ENCODE assay signal across 8 cellular contexts in the genomic region with DNA sequence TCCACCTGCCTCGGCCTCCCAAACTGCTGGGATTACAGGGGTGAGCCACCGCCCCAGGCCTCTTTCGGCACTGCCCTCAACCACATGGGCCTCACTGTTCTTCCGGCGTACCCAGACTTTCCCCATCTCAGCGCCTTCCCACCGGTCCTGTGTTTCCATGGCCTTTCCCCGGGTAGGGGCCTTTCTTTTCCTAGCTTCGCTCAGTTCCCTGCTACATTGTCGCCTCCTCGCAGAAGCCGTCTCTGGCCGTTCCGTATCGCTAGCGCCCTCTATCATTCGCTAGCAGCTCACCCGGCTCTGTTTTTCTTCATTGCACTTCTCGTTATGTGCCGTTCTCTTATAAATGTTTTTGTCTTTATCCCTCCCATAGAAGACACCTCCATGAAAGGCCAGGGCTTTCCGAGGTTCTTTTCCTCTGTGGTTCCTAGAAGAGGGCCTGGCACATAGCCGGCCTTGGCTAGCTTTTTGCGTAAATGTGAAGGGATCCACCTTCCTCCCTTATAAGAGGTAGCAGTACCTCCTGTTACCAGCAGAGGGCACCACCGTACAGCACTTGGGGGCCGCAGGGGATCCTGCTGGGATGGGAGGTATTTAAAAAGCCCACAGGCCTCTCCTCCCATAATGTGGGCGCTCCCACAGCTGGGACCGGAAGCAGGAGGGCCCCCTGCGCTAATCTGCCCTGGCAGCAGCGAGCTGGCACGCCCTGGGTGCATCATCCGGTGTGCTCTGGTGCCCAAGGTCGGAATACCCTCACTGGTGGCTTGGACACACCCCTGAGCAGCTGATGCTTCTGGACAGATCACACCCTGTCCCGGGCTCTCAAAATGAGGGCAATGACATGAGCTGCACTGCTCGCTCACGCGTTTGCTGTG. TPM values are rescaled to one million over a fixed set of nuclear protein-coding genes. Genes with fewer than 3 reads are reported as not detected.
A peak's percentile ranks its signal among the peaks of the same experiment; 100 is the strongest.
DNase-seq lines count a peak whose midpoint lies in the region; ATAC-seq, FAIRE-seq and TF ChIP-seq lines count a peak whose summit lies in the region.

No MANE protein-coding gene starts in this region.

- H3K4me1 Mint-ChIP-seq in naive thymus-derived CD8-positive, alpha-beta T cell, result peaks cover 19 to 42% (median 38%) of the 10 kb centered on the region in 4 donors
- H3K4me1 Mint-ChIP-seq in stimulated activated memory B cell treated with anti-CD40 and anti-IgM and Interleukin-4, amounts not matched to agents 10 μg/mL and 1 μg/mL and 100 μg/mL, for 72 hours, result peaks cover 58% of the 10 kb centered on the region

- H3K27me3 Mint-ChIP-seq in naive thymus-derived CD8-positive, alpha-beta T cell, result no peaks in the 10 kb centered on the region
- no peaks in the 10 kb centered on the region for H3K27me3 Mint-ChIP-seq in stimulated activated memory B cell treated with anti-CD40 and anti-IgM and Interleukin-4, amounts not matched to agents 10 μg/mL and 1 μg/mL and 100 μg/mL, for 72 hours

- peak overlapping the region; percentile 52 for H3K27ac ChIP-seq in AG04450 (ENCODE audit: low read depth, low read length)

- DNase-seq in AG04450 (ENCODE audit: low read depth, low spot score) (peak; percentile 53), RCC 7860 (ENCODE audit: low spot score) (peak; percentile 63), activated T-helper 1 cell treated with Interleukin-2 at 50 U/mL for 16 hours (ENCODE audit: low read depth) (peak; percentile 65), fibroblast of mammary gland (ENCODE audit: low read depth) (peak; percentile 79)
- peak; percentile 65 to 94 (median 84) for DNase-seq in naive thymus-derived CD8-positive, alpha-beta T cell

- ATAC-seq in GM19324 (IDR thresholded peaks at IDR 0.05; ENCODE audit: low FRiP score, unreplicated experiment), result peak; percentile 41
- ATAC-seq in naive thymus-derived CD8-positive, alpha-beta T cell, result peak; percentile 38 to 50
- ATAC-seq in stimulated activated memory B cell treated with anti-CD40 and anti-IgM and Interleukin-4, amounts not matched to agents 10 μg/mL and 1 μg/mL and 100 μg/mL, for 72 hours, result peak; percentile 56

- TF ChIP-seq CTCF in AG04450 (IDR thresholded peaks at IDR 0.05; ENCODE audit: low read depth, low read length), result peak; percentile 85
- TF ChIP-seq CTCF in LNCAP (IDR thresholded peaks at IDR 0.05), result peak; percentile 99
- peak; percentile 75 for TF ChIP-seq CTCF in fibroblast of mammary gland (conservative IDR thresholded peaks at IDR 0.05; ENCODE audit: control insufficient read depth, insufficient read depth, low read depth, low read length)

- POLR2A ChIA-PET in AG04450 (lab: Yijun Ruan, JAX), result interaction anchor here (0.5 to 2.4 kb wide), 12 partner anchors 15 to 856 kb away, joined by 3 to 20 read pairs (median 4); a partner anchor contains a TSS
- POLR2A ChIA-PET in naive thymus-derived CD8-positive, alpha-beta T cell (lab: Charles Lee), result interaction anchor here (0.9 to 9.4 kb wide), 16 partner anchors 10 to 657 kb away, joined by 3 to 153 read pairs (median 6); a partner anchor contains a TSS

- H3K27ac Mint-ChIP-seq in naive thymus-derived CD8-positive, alpha-beta T cell, result peak overlapping the region; percentile 84 to 97 (median 94)
- H3K27ac Mint-ChIP-seq in stimulated activated memory B cell treated with anti-CD40 and anti-IgM and Interleukin-4, amounts not matched to agents 10 μg/mL and 1 μg/mL and 100 μg/mL, for 72 hours, result peak overlapping the region; percentile 78

- no peaks in the 10 kb centered on the region for H3K36me3 Mint-ChIP-seq in naive thymus-derived CD8-positive, alpha-beta T cell
- no peaks in the 10 kb centered on the region for H3K36me3 Mint-ChIP-seq in stimulated activated memory B cell treated with anti-CD40 and anti-IgM and Interleukin-4, amounts not matched to agents 10 μg/mL and 1 μg/mL and 100 μg/mL, for 72 hours

- no peaks in the 10 kb centered on the region for H3K27me3 ChIP-seq in AG04450 (ENCODE audit: control insufficient read depth, insufficient read depth, low read length)

- H3K4me3 ChIP-seq in AG04450 (ENCODE audit: low read depth, low read length) (peak overlapping the region; percentile 49), fibroblast of mammary gland (ENCODE audit: control insufficient read depth, low read depth, low read length) (peak overlapping the region; percentile 42)

- no peak for FAIRE-seq in RCC 7860 (lab: Jason Lieb, UNC)

- CTCF ChIA-PET in AG04450 (lab: Charles Lee), result interaction anchor here (0.5 to 15.2 kb wide), 59 partner anchors 9 to 977 kb away, joined by 3 to 624 read pairs (median 5); a partner anchor contains a TSS

- H3K9me3 Mint-ChIP-seq in naive thymus-derived CD8-positive, alpha-beta T cell, result no peaks in the 10 kb centered on the region
- no peaks in the 10 kb centered on the region for H3K9me3 Mint-ChIP-seq in stimulated activated memory B cell treated with anti-CD40 and anti-IgM and Interleukin-4, amounts not matched to agents 10 μg/mL and 1 μg/mL and 100 μg/mL, for 72 hours

- peak overlapping the region; percentile 79 to 97 (median 88) for H3K4me3 Mint-ChIP-seq in naive thymus-derived CD8-positive, alpha-beta T cell
- peak overlapping the region; percentile 81 for H3K4me3 Mint-ChIP-seq in stimulated activated memory B cell treated with anti-CD40 and anti-IgM and Interleukin-4, amounts not matched to agents 10 μg/mL and 1 μg/mL and 100 μg/mL, for 72 hours

- H3K9me3 ChIP-seq in AG04450 (ENCODE audit: control insufficient read depth, insufficient read depth, low read length), result no peaks in the 10 kb centered on the region

RNA-seq across cellular contexts. Expression of a gene that starts 18.8 kb away (rescaled TPM):
- polyA plus RNA-seq in AG04450 (2011; rRNA removed), result 7.2 and 7.4 TPM in 2 replicates
- polyA minus RNA-seq in AG04450 (2011; rRNA and poly(A)+ RNA removed), result 8.3 and 10.2 TPM in 2 replicates
- total RNA-seq in naive thymus-derived CD8-positive, alpha-beta T cell, result 10 to 100 TPM; 35.7 to 36.5 TPM
- polyA plus RNA-seq in naive thymus-derived CD8-positive, alpha-beta T cell, result 1 to 10 TPM; 2.0 to 5.2 (median 2.6) TPM

RNA-seq across cellular contexts. Expression of a gene that starts 25.7 kb away (rescaled TPM):
- 4.4 and 6.9 TPM in 2 replicates for polyA plus RNA-seq in AG04450 (2011; rRNA removed)
- polyA minus RNA-seq in AG04450 (2011; rRNA and poly(A)+ RNA removed), result 16.4 and 18.6 TPM in 2 replicates
- total RNA-seq in naive thymus-derived CD8-positive, alpha-beta T cell, result 1 to 10 TPM; 1.9 to 2.4 TPM
- polyA plus RNA-seq in naive thymus-derived CD8-positive, alpha-beta T cell, result under 1 TPM; 0.39 to 0.79 (median 0.45) TPM

RNA-seq across cellular contexts. Expression of a gene that starts 44.2 kb away (rescaled TPM):
- 97.3 and 112 TPM in 2 replicates for polyA plus RNA-seq in AG04450 (2011; rRNA removed)
- polyA minus RNA-seq in AG04450 (2011; rRNA and poly(A)+ RNA removed), result 66.0 and 79.1 TPM in 2 replicates
- 10 to 100 TPM; 18.0 to 19.4 TPM for total RNA-seq in naive thymus-derived CD8-positive, alpha-beta T cell
- 10 to 100 TPM; 17.6 to 28.8 (median 22.2) TPM for polyA plus RNA-seq in naive thymus-derived CD8-positive, alpha-beta T cell

RNA-seq across cellular contexts. Expression of a gene that starts 54.0 kb away (rescaled TPM):
- not detected in 2 replicates for polyA plus RNA-seq in AG04450 (2011; rRNA removed)
- not detected in 2 replicates for polyA minus RNA-seq in AG04450 (2011; rRNA and poly(A)+ RNA removed)
- not detected for total RNA-seq in naive thymus-derived CD8-positive, alpha-beta T cell
- polyA plus RNA-seq in naive thymus-derived CD8-positive, alpha-beta T cell, result not detected

Comparison
In these comparisons a context has a peak if more than half of its experiments do, and no peak if none do; other contexts are left out.
1. Peak in every context shown above with its lines: DNase-seq, ATAC-seq, H3K4me3 ChIP-seq and H3K27ac ChIP-seq.